8 cellular contexts compared by ENCODE assay signal in genomic region chr7:139915864-139916716, GRCh38.
DNase-seq lines count a peak whose midpoint lies in the region; ATAC-seq and TF ChIP-seq lines count a peak whose summit lies in the region.

No MANE protein-coding gene starts in this region.

- H2AFZ ChIP-seq in PC-3 (ENCODE audit: low read length), result no peak overlapping the region

- no peaks in the 10 kb centered on the region for H4K20me1 ChIP-seq in PC-3 (ENCODE audit: low read length)

- H3K27ac Mint-ChIP-seq in activated T-helper 17 cell treated with anti-CD3 and anti-CD28 coated beads, Interleukin-2, amount 50 U/mL, for 72 hours, result peak overlapping the region; percentile 83

- H3K4me2 ChIP-seq in PC-3 (ENCODE audit: low read length), result peak overlapping the region; percentile 36

- H3K79me2 ChIP-seq in PC-3 (ENCODE audit: low read length), result no peaks in the 10 kb centered on the region

- POLR2A ChIA-PET in PC-3 (lab: Charles Lee; ENCODE audit: unreplicated experiment), result interaction anchor here (0.6 to 1.1 kb wide), 2 partner anchors 82 to 437 kb away, joined by 3 read pairs; no protein-coding TSS in a partner anchor

- no peaks in the 10 kb centered on the region for H3K9me3 ChIP-seq in PC-3 (ENCODE audit: low read length)

- H3K36me3 ChIP-seq in PC-3 (ENCODE audit: low read depth, low read length), result no peaks in the 10 kb centered on the region

- H3K27me3 ChIP-seq in PC-3 (ENCODE audit: low read length), result no peaks in the 10 kb centered on the region

- CTCF ChIA-PET in PC-3 (lab: Charles Lee), result interaction anchor here (0.5 to 1.2 kb wide), 5 partner anchors 18 to 270 kb away, joined by 3 to 6 read pairs (median 3); no protein-coding TSS in a partner anchor

- H3K9ac ChIP-seq in PC-3 (ENCODE audit: low read length), result peak overlapping the region; percentile 77

- intact Hi-C loops in PC-3 (cut with micrococcal nuclease), result loop anchor here (1.0 to 5.0 kb wide), 5 partner anchors 35 to 244 kb away; partner anchors contain the start of gene TBXAS1
- intact Hi-C loops in left cardiac atrium (cut with DNase I), result no loop called here

- peaks cover 23% of the 10 kb centered on the region for H3K4me1 Mint-ChIP-seq in activated T-helper 17 cell treated with anti-CD3 and anti-CD28 coated beads, Interleukin-2, amount 50 U/mL, for 72 hours

- H3K27ac ChIP-seq in PC-3 (ENCODE audit: low read length), result peak overlapping the region; percentile 96

- no peak overlapping the region for H3K4me3 ChIP-seq in PC-3 (ENCODE audit: low read length)

- H3F3A ChIP-seq in PC-3 (ENCODE audit: low read length, unreplicated experiment), result peaks cover 11% of the 10 kb centered on the region

- ATAC-seq in GM18870 (IDR thresholded peaks at IDR 0.05; ENCODE audit: unreplicated experiment), result peak; percentile 93
- peak; percentile 80 for ATAC-seq in HG03039 (IDR thresholded peaks at IDR 0.05; ENCODE audit: unreplicated experiment)
- ATAC-seq in PC-3, result peak; percentile 83
- ATAC-seq in activated T-helper 17 cell treated with anti-CD3 and anti-CD28 coated beads, Interleukin-2, amount 50 U/mL, for 72 hours (replicated peaks), result peak; percentile 97
- ATAC-seq in left cardiac atrium, result peak; percentile 61 to 89

- BruUV-seq in PC-3 (replicated peaks; lab: Mats Ljungman, UMichigan), result TSS peak; percentile 64

- no peaks in the 10 kb centered on the region for H3K9me2 ChIP-seq in PC-3 (replicated peaks; ENCODE audit: low read length)

- DNase-seq in PC-3 (peak; percentile 98), left cardiac atrium (peak; percentile 55), pons (ENCODE audit: low spot score) (no peak), DMS153 treated with DMSO at 0.1 percent for 48 hours (lab: John Stamatoyannopoulos, UW; ENCODE audit: unreplicated experiment) (no peak)
- DNase-seq in stimulated activated CD4-positive, alpha-beta T cell treated with anti-CD3 and anti-CD28 coated beads, Interleukin-2, amount 100 ng/mL, for 4 hours (ENCODE audit: low read depth), result peak; percentile 59

- H3K4me1 ChIP-seq in PC-3 (ENCODE audit: insufficient read depth, low read length), result peaks cover 42% of the 10 kb centered on the region

- H3K4me3 Mint-ChIP-seq in activated T-helper 17 cell treated with anti-CD3 and anti-CD28 coated beads, Interleukin-2, amount 50 U/mL, for 72 hours, result peak overlapping the region; percentile 60

- H3K27me3 Mint-ChIP-seq in activated T-helper 17 cell treated with anti-CD3 and anti-CD28 coated beads, Interleukin-2, amount 50 U/mL, for 72 hours, result no peaks in the 10 kb centered on the region

- TF ChIP-seq CTCF in PC-3 (conservative IDR thresholded peaks at IDR 0.05; ENCODE audit: low read depth, low read length), result no peak

- H3K9me3 Mint-ChIP-seq in activated T-helper 17 cell treated with anti-CD3 and anti-CD28 coated beads, Interleukin-2, amount 50 U/mL, for 72 hours, result no peaks in the 10 kb centered on the region

- H3K36me3 Mint-ChIP-seq in activated T-helper 17 cell treated with anti-CD3 and anti-CD28 coated beads, Interleukin-2, amount 50 U/mL, for 72 hours (ENCODE audit: low read depth), result peaks cover 8% of the 10 kb centered on the region

Comparison
In these comparisons a context has a peak if more than half of its experiments do, and no peak if none do; other contexts are left out.
1. DNase-seq: peak in PC-3 (single experiment), left cardiac atrium (single experiment) and stimulated activated CD4-positive, alpha-beta T cell treated with anti-CD3 and anti-CD28 coated beads, Interleukin-2, amount 100 ng/mL, for 4 hours (single experiment); none in pons (single experiment) and DMS153 treated with DMSO at 0.1 percent for 48 hours (single experiment).
2. Peak in every context shown above with its lines, with median percentiles within 50 percentile points of each other: ATAC-seq.